Comparison of ENCODE assay signal across 36 cellular contexts in genomic region chrX:11257711-11258110, GRCh38. TPM values are rescaled to one million over a fixed set of nuclear protein-coding genes. Genes with fewer than 3 reads are reported as not detected.
"Had no signal": no experiment of that assay in that cellular context is flagged by ENCODE, and none has a peak within 500 bp of the region (broad histone marks: within the 10 kb centered on the region; RNA-seq: fewer than 3 reads in every experiment).

No MANE protein-coding gene starts in this region.

- H3K4me1 ChIP-seq: adrenal gland, Peyer's patch had no signal

- H3K27ac ChIP-seq: adrenal gland, brain microvascular endothelial cell, Peyer's patch, WERI-Rb-1 had no signal

- H3K9me3 ChIP-seq: adrenal gland, MG63, Peyer's patch had no signal

- H3K36me3 ChIP-seq: adrenal gland, brain microvascular endothelial cell, MG63, Peyer's patch, WERI-Rb-1 had no signal

- DNase-seq: activated CD4-positive, alpha-beta memory T cell treated with anti-CD3 and anti-CD28 coated beads, Interleukin-2, amount 10 ng/mL, durations not matched to agents 7 days and 5 days; activated CD4-positive, alpha-beta T cell treated with anti-CD3 and anti-CD28 coated beads for 1 hour; activated CD4-positive, alpha-beta T cell treated with anti-CD3 and anti-CD28 coated beads for 48 hours; activated CD4-positive, CD25-positive, alpha-beta regulatory T cell; activated gamma-delta T cell treated with Interleukin-2 at 50 U/mL for 16 hours; activated naive CD4-positive, alpha-beta T cell treated with anti-CD3 and anti-CD28 coated beads for 36 hours; activated T-cell treated with anti-CD3 and anti-CD28 coated beads, Interleukin-2, amount 50 U/mL, for 1 hour; adrenal gland; brain microvascular endothelial cell; central memory CD4-positive, alpha-beta T cell; Karpas-422; KBM-7; MG63; MV-4-11; NCI-H1092; NCI-H1417; NCI-H146; NCI-H187; NCI-H2029 treated with DMSO at 0.1 percent for 48 hours; NCI-H2107; NCI-H510A; NCI-H748 treated with DMSO at 0.1 percent for 48 hours; NK-92 treated with Interleukin-12 subunit alpha and Interleukin-12 subunit beta, amount 100 ng/mL, for 24 hours; PC-3; Peyer's patch; RPMI8226; SHP77 treated with DMSO at 0.1 percent for 48 hours; SW 1271; T-helper 1 cell; T-helper 2 cell; T-helper 9 cell; WERI-Rb-1 had no signal

- H3K4me3 ChIP-seq: adrenal gland, MG63, Peyer's patch had no signal

- H3K27me3 ChIP-seq: brain microvascular endothelial cell, MG63, Peyer's patch had no signal

RNA-seq across cellular contexts. Expression of gene AMELX, which starts 35.5 kb away (rescaled TPM):
- total RNA-seq: activated CD4-positive, alpha-beta memory T cell treated with anti-CD3 and anti-CD28 coated beads, Interleukin-2, amount 10 ng/mL, durations not matched to agents 7 days and 5 days; activated CD8-positive, alpha-beta memory T cell treated with anti-CD3 and anti-CD28 coated beads for 36 hours; activated naive CD4-positive, alpha-beta T cell treated with anti-CD3 and anti-CD28 coated beads for 36 hours; activated naive CD4-positive, alpha-beta T cell treated with anti-CD3 and anti-CD28 coated beads, Interleukin-2, amount 50 U/mL, for 72 hours; adrenal gland; cerebellum; PC-3; Peyer's patch; SK-MEL-5 had no signal
- polyA plus RNA-seq: adrenal gland had no signal
